In genomic region chr2:232382331-232383225, GRCh38 we compare ENCODE assay signal across 17 cellular contexts. TPM values are rescaled to one million over a fixed set of nuclear protein-coding genes. Genes with fewer than 3 reads are reported as not detected.
DNase-seq lines count a peak whose midpoint lies in the region; ATAC-seq, FAIRE-seq and TF ChIP-seq lines count a peak whose summit lies in the region.
"Had no signal": no experiment of that assay in that cellular context is flagged by ENCODE, and none has a peak within 500 bp of the region (broad histone marks: within the 10 kb centered on the region; RNA-seq: fewer than 3 reads in every experiment).

No MANE protein-coding gene starts in this region.

- no peaks in the 10 kb centered on the region for H3K27me3 ChIP-seq in vagina
- peaks cover 0 to 22% (median 5%) of the 10 kb centered on the region in 4 donors for H3K27me3 ChIP-seq in pancreas

- H3K4me3 ChIP-seq in NB4 (ENCODE audit: low read depth, low read length) (no peak overlapping the region), fibroblast of villous mesenchyme (ENCODE audit: low read depth, low read length) (no peak overlapping the region), vagina (no peak overlapping the region), pancreas (no peak overlapping the region)
- H3K4me3 ChIP-seq: PC-9 had no signal

- 38 to 44% methylated on average over 18 of the region's 18 CpGs for WGBS in pancreas, 2 donors

- intact Hi-C loops in sciatic nerve (cut with DNase I) (no loop called here), vagina (cut with DNase I) (no loop called here), pancreas (cut with DNase I) (no loop called here)

- H3K4me1 ChIP-seq in vagina, result peaks cover 14% of the 10 kb centered on the region
- H3K4me1 ChIP-seq in pancreas, result no peaks in the 10 kb centered on the region

- no peak for ATAC-seq in sciatic nerve
- ATAC-seq in pancreas, result no peak

- no peak for TF ChIP-seq POLR2A in NB4 (IDR thresholded peaks at IDR 0.05; ENCODE audit: extremely low read depth, insufficient read length)
- no peak for TF ChIP-seq POLR2A in vagina (IDR thresholded peaks at IDR 0.05)

- no peaks in the 10 kb centered on the region for H3K36me3 ChIP-seq in vagina
- H3K36me3 ChIP-seq in pancreas, result no peaks in the 10 kb centered on the region

- H3K9me3 ChIP-seq in vagina, result no peaks in the 10 kb centered on the region
- H3K9me3 ChIP-seq in pancreas, result no peaks in the 10 kb centered on the region

- H3K27ac ChIP-seq in vagina (no peak overlapping the region), pancreas (no peak overlapping the region)
- H3K27ac ChIP-seq: PC-9 had no signal

- peak; percentile 61 for DNase-seq in COLO829 (ENCODE audit: low spot score)
- peak; percentile 38 for DNase-seq in NB4 (ENCODE audit: low read depth)
- DNase-seq in fibroblast of villous mesenchyme (ENCODE audit: low read depth), result peak; percentile 51
- DNase-seq in sciatic nerve (ENCODE audit: low spot score), result peak; percentile 25
- DNase-seq in vagina (ENCODE audit: extremely low spot score in 2 of 2), result no peak
- no peak for DNase-seq in GM13976 (ENCODE audit: low spot score)
- no peak for DNase-seq in stimulated activated naive CD4-positive, alpha-beta T cell treated with Interleukin-2 at 50 U/mL for 16 hours (lab: John Stamatoyannopoulos, UW)
- no peak for DNase-seq in pancreas
- DNase-seq: AML-193, COR-L47, KBM-7, NCI-H1694 treated with DMSO at 0.1 percent for 48 hours, NCI-H2227 treated with DMSO at 0.1 percent for 48 hours, NCI-H524, PC-9 had no signal

- in situ Hi-C loops in GM13976 (cut with MboI; ENCODE audit: low sequenced_read_pairs, unreplicated experiment), result no loop called here

- FAIRE-seq in pancreas (lab: Jason Lieb, UNC), result no peak
- FAIRE-seq: G401.6 had no signal

- TF ChIP-seq CTCF in NB4 (IDR thresholded peaks at IDR 0.05; ENCODE audit: low read depth, low read length) (no peak), fibroblast of villous mesenchyme (IDR thresholded peaks at IDR 0.05; ENCODE audit: insufficient read depth, low read depth, low read length) (no peak), vagina (IDR thresholded peaks at IDR 0.05) (no peak), GM13976 (IDR thresholded peaks at IDR 0.05; ENCODE audit: borderline replicate concordance, control extremely low read depth, extremely low read depth, insufficient read depth, missing control alignments) (no peak), pancreas (IDR thresholded peaks at IDR 0.05) (no peak)

RNA-seq across cellular contexts. Expression of gene ALPP, which starts 4.0 kb away (rescaled TPM):
- total RNA-seq in fibroblast of villous mesenchyme (not detected in 2 replicates), sciatic nerve (not detected), vagina (not detected), pancreas (not detected)
- polyA plus RNA-seq in pancreas, result not detected
- polyA plus RNA-seq: GM23338 had no signal

RNA-seq across cellular contexts. Expression of gene ALPG, which starts 24.1 kb away (rescaled TPM):
- total RNA-seq in fibroblast of villous mesenchyme, result not detected in 2 replicates
- not detected for total RNA-seq in sciatic nerve
- not detected for total RNA-seq in vagina
- total RNA-seq in pancreas, result not detected
- not detected for polyA plus RNA-seq in pancreas

Comparison
In these comparisons a context has a peak if more than half of its experiments do, and no peak if none do; other contexts are left out.
1. DNase-seq: peak in COLO829 (single experiment), NB4 (single experiment), fibroblast of villous mesenchyme (single experiment) and sciatic nerve (single experiment); none in vagina (0 of 2), GM13976 (single experiment), stimulated activated naive CD4-positive, alpha-beta T cell treated with Interleukin-2 at 50 U/mL for 16 hours (single experiment) and pancreas (0 of 6).